ENCODE assay signal across 8 cellular contexts in genomic region chr7:148884049-148884298, GRCh38. TPM values are rescaled to one million over a fixed set of nuclear protein-coding genes. Genes with fewer than 3 reads are reported as not detected.
DNase-seq lines count a peak whose midpoint lies in the region; ATAC-seq, FAIRE-seq and TF ChIP-seq lines count a peak whose summit lies in the region.

TSS of gene EZH2 (minus strand) at chr7:148884291. CDS start at chr7:148847298, 36,993 bp downstream.

- intact Hi-C loops in T-helper 2 cell treated with Interferon-gamma antibody and Interleukin-4, amounts not matched to agents 100 ng/mL and 5 ng/mL, for 36 hours (cut with micrococcal nuclease) = loop anchor here (1.0 to 5.0 kb wide), 10 partner anchors 29 to 243 kb away; partner anchors contain the start of genes PDIA4 and ZNF425

- H3K4me3 ChIP-seq in skin epidermis = peak within 1 kb of the TSS; percentile 70 to 100 (median 97)

- ATAC-seq in HG02642 (IDR thresholded peaks at IDR 0.05; ENCODE audit: poor library complexity, unreplicated experiment) (peak; percentile 41), HG02623 (IDR thresholded peaks at IDR 0.05; ENCODE audit: unreplicated experiment) (no peak)

- no peak for DNase-seq in GM12892 (ENCODE audit: insufficient read length)
- no peak for DNase-seq in frontal cortex (ENCODE audit: low spot score in 2 of 2)
- no peak for DNase-seq in SHP77 (lab: John Stamatoyannopoulos, UW)
- DNase-seq in mucosa of gallbladder (ENCODE audit: low spot score) = no peak

- FAIRE-seq in GM12892 (lab: Jason Lieb, UNC) (no peak), frontal cortex (lab: Jason Lieb, UNC) (no peak)

- TF ChIP-seq POLR2A in GM12892 (IDR thresholded peaks at IDR 0.05; ENCODE audit: low read depth, low read length) = peak; percentile 82; the same call in 1 of the 2 replicates

- H3K27ac ChIP-seq in skin epidermis = peak within 1 kb of the TSS; percentile 85 to 99 (median 94)

RNA-seq across cellular contexts. Expression of gene EZH2, which starts in this region (rescaled TPM):
- polyA plus RNA-seq in GM12892 (2012; ENCODE audit: missing spikeins) = 49.0 TPM
- 92.5 and 100.0 TPM in 2 replicates for total RNA-seq in T-helper 2 cell treated with Interferon-gamma antibody and Interleukin-4, amounts not matched to agents 100 ng/mL and 5 ng/mL, for 36 hours
- total RNA-seq in frontal cortex = 38.7 TPM
- total RNA-seq in mucosa of gallbladder = 3.7 TPM
